Comparison of ENCODE assay signal across 8 cellular contexts in genomic region chr1:155051777-155052398, GRCh38. TPM values are rescaled to one million over a fixed set of nuclear protein-coding genes. Genes with fewer than 3 reads are reported as not detected.
A peak's percentile ranks its signal among the peaks of the same experiment; 100 is the strongest.
DNase-seq lines count a peak whose midpoint lies in the region; ATAC-seq and TF ChIP-seq lines count a peak whose summit lies in the region.

No MANE protein-coding gene starts in this region.

- H3K4me3 ChIP-seq in NB4 (ENCODE audit: low read depth, low read length) (peak overlapping the region; percentile 71), WERI-Rb-1 (ENCODE audit: low read depth, low read length) (peak overlapping the region; percentile 74)

- no peak for ATAC-seq in GM21360 (IDR thresholded peaks at IDR 0.05; ENCODE audit: unreplicated experiment)

- peaks cover 36% of the 10 kb centered on the region for H3K36me3 ChIP-seq in WERI-Rb-1

- TF ChIP-seq POLR2A in NB4 (IDR thresholded peaks at IDR 0.05; ENCODE audit: extremely low read depth, insufficient read length), result no peak

- no peaks in the 10 kb centered on the region for H3K27me3 ChIP-seq in WERI-Rb-1 (ENCODE audit: insufficient read depth, low read depth, severe bottlenecking)

- DNase-seq in SHP77 (lab: John Stamatoyannopoulos, UW), result peak; percentile 30 to 67
- no peak for DNase-seq in SHP77 treated with DMSO at 0.1 percent for 48 hours (lab: John Stamatoyannopoulos, UW)
- peak; percentile 60 for DNase-seq in NB4 (ENCODE audit: low read depth)
- peak; percentile 50 for DNase-seq in WERI-Rb-1
- peak; percentile 45 for DNase-seq in cerebellum (ENCODE audit: low spot score)
- peak; percentile 46 for DNase-seq in left kidney (ENCODE audit: low read depth, low spot score)
- DNase-seq in stimulated activated CD4-positive, alpha-beta T cell treated with anti-CD3 and anti-CD28 coated beads, Interleukin-4, amount 100 ng/mL, for 24 hours, result peak; percentile 48

- TF ChIP-seq CTCF in NB4 (IDR thresholded peaks at IDR 0.05; ENCODE audit: low read depth, low read length) (no peak), WERI-Rb-1 (IDR thresholded peaks at IDR 0.05; ENCODE audit: low read depth, low read length) (no peak)

- peak overlapping the region; percentile 93 for H3K27ac ChIP-seq in WERI-Rb-1

- H3K9me3 ChIP-seq in WERI-Rb-1 (ENCODE audit: severe bottlenecking), result no peaks in the 10 kb centered on the region

RNA-seq across cellular contexts. Expression of gene ADAM15, which starts 0.8 kb away (rescaled TPM):
- 27.6 TPM for total RNA-seq in cerebellum

RNA-seq across cellular contexts. Expression of gene EFNA4, which starts 11.7 kb away (rescaled TPM):
- 3.9 TPM for total RNA-seq in cerebellum

RNA-seq across cellular contexts. Expression of gene DCST1, which starts 18.3 kb away (rescaled TPM):
- not detected for total RNA-seq in cerebellum

RNA-seq across cellular contexts. Expression of gene DCST2, which starts 18.3 kb away (rescaled TPM):
- total RNA-seq in cerebellum, result not detected

RNA-seq across cellular contexts. Expression of gene EFNA3, which starts 26.7 kb away (rescaled TPM):
- 7.3 TPM for total RNA-seq in cerebellum
